ENCODE assay signal across 1 cellular context in genomic region chr15:63466378-63467192, GRCh38.
A peak's percentile ranks its signal among the peaks of the same experiment; 100 is the strongest.
TF ChIP-seq lines count a peak whose summit lies in the region.

No MANE protein-coding gene starts in this region.

TF ChIP-seq in HepG2, 621 proteins besides CTCF, POLR2A, EP300 and RAD21 (continued from another document and continues in another):
- peak; percentile 94 for TF ChIP-seq PATZ1 (CRISPR knock-in tag; IDR thresholded peaks at IDR 0.05)
- TF ChIP-seq DZIP1 (CRISPR knock-in tag; IDR thresholded peaks at IDR 0.05) = no peak; the same call in 1 of the 2 replicates
- no peak for TF ChIP-seq SATB2 (CRISPR knock-in tag; IDR thresholded peaks at IDR 0.05)
- peak; percentile 41; the same call in 1 of the 2 replicates for TF ChIP-seq HDAC2 (CRISPR knock-in tag; IDR thresholded peaks at IDR 0.05)
- TF ChIP-seq ZNF576 (CRISPR knock-in tag; IDR thresholded peaks at IDR 0.05) = no peak
- TF ChIP-seq KDM3A (CRISPR knock-in tag; IDR thresholded peaks at IDR 0.05; ENCODE audit: low read depth) = no peak
- TF ChIP-seq CERS6 (CRISPR knock-in tag; IDR thresholded peaks at IDR 0.05) = no peak
- no peak for TF ChIP-seq MEIS1 (CRISPR knock-in tag; IDR thresholded peaks at IDR 0.05; ENCODE audit: borderline replicate concordance)
- TF ChIP-seq TAF1 (CRISPR knock-in tag; IDR thresholded peaks at IDR 0.05) = no peak
- 0 out of 2 replicates have a peak, but pooled peaks have one; percentile 35 for TF ChIP-seq ZNF724P (CRISPR knock-in tag; IDR thresholded peaks at IDR 0.05; ENCODE audit: borderline replicate concordance)
- no peak for TF ChIP-seq ZNF282 (IDR thresholded peaks at IDR 0.05; ENCODE audit: partially characterized antibody)
- no peak for TF ChIP-seq ZNF383 (CRISPR knock-in tag; IDR thresholded peaks at IDR 0.05; ENCODE audit: borderline replicate concordance)
- TF ChIP-seq PRDM4 (CRISPR knock-in tag; IDR thresholded peaks at IDR 0.05; ENCODE audit: borderline replicate concordance) = no peak
- no peak for TF ChIP-seq ZNF563 (CRISPR knock-in tag; IDR thresholded peaks at IDR 0.05)
- TF ChIP-seq ZNF607 (CRISPR knock-in tag; IDR thresholded peaks at IDR 0.05; ENCODE audit: borderline replicate concordance) = no peak
- no peak for TF ChIP-seq ATF1 (CRISPR knock-in tag; IDR thresholded peaks at IDR 0.05)
- TF ChIP-seq ZNF670 (CRISPR knock-in tag; IDR thresholded peaks at IDR 0.05; ENCODE audit: borderline replicate concordance) = no peak
- peak; percentile 79; the same call in 1 of the 2 replicates for TF ChIP-seq ZNF580 (CRISPR knock-in tag; IDR thresholded peaks at IDR 0.05; ENCODE audit: borderline replicate concordance, low read depth)
- TF ChIP-seq ZFP90 (CRISPR knock-in tag; IDR thresholded peaks at IDR 0.05; ENCODE audit: borderline replicate concordance) = no peak
- TF ChIP-seq ZBTB7B (CRISPR knock-in tag; IDR thresholded peaks at IDR 0.05) = no peak
- TF ChIP-seq MED8 (CRISPR knock-in tag; IDR thresholded peaks at IDR 0.05; ENCODE audit: insufficient replicate concordance) = no peak
- peak; percentile 72 for TF ChIP-seq HNF1B (CRISPR knock-in tag; IDR thresholded peaks at IDR 0.05)
- TF ChIP-seq NCOA5 (CRISPR knock-in tag; IDR thresholded peaks at IDR 0.05) = no peak
- TF ChIP-seq MZF1 (CRISPR knock-in tag; IDR thresholded peaks at IDR 0.05; ENCODE audit: borderline replicate concordance) = no peak
- TF ChIP-seq HDAC6 (IDR thresholded peaks at IDR 0.05; ENCODE audit: low read depth, low read length) = no peak
- TF ChIP-seq DNMT1 (CRISPR knock-in tag; IDR thresholded peaks at IDR 0.05) = no peak
- peak; percentile 66; the same call in 1 of the 2 replicates for TF ChIP-seq MIER3 (CRISPR knock-in tag; IDR thresholded peaks at IDR 0.05; ENCODE audit: borderline replicate concordance)
- TF ChIP-seq E2F1 (CRISPR knock-in tag; IDR thresholded peaks at IDR 0.05) = no peak
- no peak for TF ChIP-seq PBX3 (CRISPR knock-in tag; IDR thresholded peaks at IDR 0.05; ENCODE audit: borderline replicate concordance)
- TF ChIP-seq KDM6A (CRISPR knock-in tag; IDR thresholded peaks at IDR 0.05; ENCODE audit: low read depth) = peak; percentile 30; the same call in 1 of the 2 replicates
- 0 out of 2 replicates have a peak, but pooled peaks have one; percentile 14 for TF ChIP-seq ZNF616 (CRISPR knock-in tag; IDR thresholded peaks at IDR 0.05; ENCODE audit: low read depth)
- TF ChIP-seq TRIM22 (IDR thresholded peaks at IDR 0.05) = no peak
- TF ChIP-seq ATAD3A (CRISPR knock-in tag; IDR thresholded peaks at IDR 0.05) = no peak
- no peak for TF ChIP-seq ARNT (IDR thresholded peaks at IDR 0.05)
- TF ChIP-seq ZNF318 (CRISPR knock-in tag; IDR thresholded peaks at IDR 0.05) = no peak
